In genomic region chr16:69138608-69139007, GRCh38 we compare ENCODE assay signal across 23 cellular contexts. TPM values are rescaled to one million over a fixed set of nuclear protein-coding genes. Genes with fewer than 3 reads are reported as not detected.
"Had no signal": no experiment of that assay in that cellular context is flagged by ENCODE, and none has a peak within 500 bp of the region (broad histone marks: within the 10 kb centered on the region; RNA-seq: fewer than 3 reads in every experiment).

No MANE protein-coding gene starts in this region.

- FAIRE-seq: RCC 7860 had no signal

- H3K9me3 ChIP-seq: SJSA1 had no signal

- H3K27me3 Mint-ChIP-seq: IgD-negative memory B cell had no signal

- H3K9me3 Mint-ChIP-seq: IgD-negative memory B cell had no signal

- H3K27ac ChIP-seq: SJSA1, SK-N-MC had no signal

- H3K27ac Mint-ChIP-seq: IgD-negative memory B cell had no signal

- H3K27me3 ChIP-seq: SJSA1 had no signal

- DNase-seq: KBM-7, MV-4-11, NCI-H1092, NCI-H1105 treated with DMSO at 0.1 percent for 48 hours, NCI-H1417 treated with DMSO at 0.1 percent for 48 hours, NCI-H187, NCI-H2029, NCI-H2081 treated with DMSO at 0.1 percent for 48 hours, NCI-H2171, NCI-H226, NCI-H446, NCI-H510A, NCI-H524 treated with DMSO at 0.1 percent for 48 hours, NCI-H69, NCI-H774, Right ventricle myocardium superior, RPMI8226, SIG-M5 had no signal

- H3K4me3 ChIP-seq: SJSA1, SK-N-MC had no signal

RNA-seq across cellular contexts. Expression of gene HAS3, which starts 33.2 kb away (rescaled TPM):
- total RNA-seq: HT-29 had no signal
